In the genomic region with DNA sequence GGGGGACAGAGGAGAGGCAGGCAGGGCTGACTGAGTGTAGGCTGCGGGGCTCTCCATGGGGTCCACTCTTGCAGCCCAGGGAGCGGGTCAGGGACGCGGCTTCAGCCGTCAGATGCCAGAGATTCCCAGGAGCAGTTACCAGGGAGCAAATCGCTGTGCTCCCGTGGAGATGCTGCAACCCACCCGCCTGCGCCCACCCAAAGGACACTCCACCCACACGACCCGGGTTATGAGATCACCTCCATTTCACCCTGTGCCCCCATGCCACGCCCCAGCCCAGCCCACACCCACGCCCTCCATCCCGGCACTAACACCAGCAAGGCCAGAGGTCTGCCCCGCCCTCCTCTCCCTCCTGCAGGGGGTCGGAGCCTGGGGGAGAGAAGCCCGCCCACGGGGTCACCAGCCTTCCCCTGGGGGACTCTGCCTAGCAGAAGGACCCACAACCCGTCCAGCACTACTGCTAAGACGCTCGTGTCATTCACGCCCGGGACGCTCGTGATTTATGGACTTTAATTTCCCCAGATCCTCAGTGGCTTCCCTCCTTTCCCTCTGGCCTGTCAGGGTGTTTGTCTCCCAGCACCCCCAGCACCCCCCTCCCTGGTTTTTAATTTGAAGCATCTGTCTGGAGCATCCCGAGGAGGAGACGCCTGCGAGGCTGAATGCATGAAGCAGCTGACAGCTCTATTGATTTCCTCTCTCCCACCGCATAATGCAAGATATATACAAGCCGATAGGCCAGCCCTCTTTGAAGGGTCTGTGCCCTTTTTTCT, we compare ENCODE assay signal across 19 cellular contexts.
"Had no signal": no experiment of that assay in that cellular context is flagged by ENCODE, and none has a peak within 500 bp of the region (broad histone marks: within the 10 kb centered on the region; RNA-seq: fewer than 3 reads in every experiment).

No MANE protein-coding gene starts in this region.

- ATAC-seq: activated CD8-positive, alpha-beta memory T cell treated with anti-CD3 and anti-CD28 coated beads, Interleukin-2, amount 10 ng/mL, durations not matched to agents 7 days and 5 days; body of pancreas; heart left ventricle; left ventricle myocardium superior; naive thymus-derived CD4-positive, alpha-beta T cell; stimulated activated memory B cell treated with anti-CD40 and anti-IgM and Interleukin-4, amounts not matched to agents 10 μg/mL and 1 μg/mL and 100 μg/mL, for 72 hours had no signal

- DNase-seq: activated CD4-positive, alpha-beta memory T cell treated with anti-CD3 and anti-CD28 coated beads, Interleukin-2, amount 10 ng/mL, durations not matched to agents 7 days and 5 days; activated CD4-positive, alpha-beta T cell treated with anti-CD3 and anti-CD28 coated beads for 4 hours; activated CD8-positive, alpha-beta memory T cell treated with anti-CD3 and anti-CD28 coated beads, Interleukin-2, amount 10 ng/mL, durations not matched to agents 7 days and 5 days; body of pancreas; central memory CD4-positive, alpha-beta T cell; dorsolateral prefrontal cortex; erythroblast; heart left ventricle; immature natural killer cell; kidney glomerular epithelial cell; left ventricle myocardium superior; mesenchymal stem cell; naive thymus-derived CD4-positive, alpha-beta T cell; nucleus accumbens; spleen; stimulated activated CD4-positive, alpha-beta T cell treated with anti-CD3 and anti-CD28 coated beads, Interleukin-4, amount 100 ng/mL, for 4 hours; testis; upper lobe of left lung had no signal

- H3K4me3 Mint-ChIP-seq: activated CD4-positive, alpha-beta memory T cell treated with anti-CD3 and anti-CD28 coated beads, Interleukin-2, amount 10 ng/mL, durations not matched to agents 7 days and 5 days; activated CD8-positive, alpha-beta memory T cell treated with anti-CD3 and anti-CD28 coated beads, Interleukin-2, amount 10 ng/mL, durations not matched to agents 7 days and 5 days; immature natural killer cell; naive thymus-derived CD4-positive, alpha-beta T cell; stimulated activated memory B cell treated with anti-CD40 and anti-IgM and Interleukin-4, amounts not matched to agents 10 μg/mL and 1 μg/mL and 100 μg/mL, for 72 hours had no signal

- H3K9me3 Mint-ChIP-seq: activated CD4-positive, alpha-beta memory T cell treated with anti-CD3 and anti-CD28 coated beads, Interleukin-2, amount 10 ng/mL, durations not matched to agents 7 days and 5 days; immature natural killer cell; stimulated activated memory B cell treated with anti-CD40 and anti-IgM and Interleukin-4, amounts not matched to agents 10 μg/mL and 1 μg/mL and 100 μg/mL, for 72 hours had no signal

- H3K36me3 Mint-ChIP-seq: activated CD8-positive, alpha-beta memory T cell treated with anti-CD3 and anti-CD28 coated beads, Interleukin-2, amount 10 ng/mL, durations not matched to agents 7 days and 5 days; immature natural killer cell; naive thymus-derived CD4-positive, alpha-beta T cell; stimulated activated memory B cell treated with anti-CD40 and anti-IgM and Interleukin-4, amounts not matched to agents 10 μg/mL and 1 μg/mL and 100 μg/mL, for 72 hours had no signal

- H3K27ac Mint-ChIP-seq: activated CD4-positive, alpha-beta memory T cell treated with anti-CD3 and anti-CD28 coated beads, Interleukin-2, amount 10 ng/mL, durations not matched to agents 7 days and 5 days; activated CD8-positive, alpha-beta memory T cell treated with anti-CD3 and anti-CD28 coated beads, Interleukin-2, amount 10 ng/mL, durations not matched to agents 7 days and 5 days; immature natural killer cell; naive thymus-derived CD4-positive, alpha-beta T cell; stimulated activated memory B cell treated with anti-CD40 and anti-IgM and Interleukin-4, amounts not matched to agents 10 μg/mL and 1 μg/mL and 100 μg/mL, for 72 hours had no signal
